25 cellular contexts compared by ENCODE assay signal in genomic region chr17:49925916-49926315, GRCh38. TPM values are rescaled to one million over a fixed set of nuclear protein-coding genes. Genes with fewer than 3 reads are reported as not detected.
"Had no signal": no experiment of that assay in that cellular context is flagged by ENCODE, and none has a peak within 500 bp of the region (broad histone marks: within the 10 kb centered on the region; RNA-seq: fewer than 3 reads in every experiment).

No MANE protein-coding gene starts in this region.

- H3K27me3 ChIP-seq: ovary had no signal

- DNase-seq: activated CD4-positive, alpha-beta T cell treated with anti-CD3 and anti-CD28 coated beads for 48 hours; activated CD4-positive, CD25-positive, alpha-beta regulatory T cell; activated CD8-positive, alpha-beta T cell treated with anti-CD3 and anti-CD28 coated beads, Interleukin-2, amount 10 ng/mL, durations not matched to agents 7 days and 5 days; activated naive CD4-positive, alpha-beta T cell treated with anti-CD3 and anti-CD28 coated beads, Interleukin-2, amount 10 ng/mL, durations not matched to agents 7 days and 5 days; activated naive CD8-positive, alpha-beta T cell treated with anti-CD3 and anti-CD28 coated beads, Interleukin-2, amount 50 U/mL, for 24 hours; activated T-cell treated with anti-CD3 and anti-CD28 coated beads, Interleukin-2, amount 50 U/mL, for 4 hours; aorta; cerebellar nuclear complex; effector memory CD8-positive, alpha-beta T cell; immature natural killer cell; kidney glomerular epithelial cell; mesendoderm; naive thymus-derived CD4-positive, alpha-beta T cell; ovary; spleen; stimulated activated CD4-positive, alpha-beta T cell treated with anti-CD3 and anti-CD28 coated beads, Interleukin-4, amount 100 ng/mL, for 4 hours; stimulated activated naive B cell treated with anti-CD40 and anti-IgM and Interleukin-4, amounts not matched to agents 10 μg/mL and 1 μg/mL and 100 μg/mL, for 72 hours; T-cell had no signal

- H3K4me1 ChIP-seq: spleen had no signal

- H3K9me3 ChIP-seq: ovary, spleen, tibial artery had no signal

- ATAC-seq: activated CD8-positive, alpha-beta T cell treated with anti-CD3 and anti-CD28 coated beads, Interleukin-2, amount 10 ng/mL, durations not matched to agents 7 days and 5 days; activated naive CD8-positive, alpha-beta T cell treated with anti-CD3 and anti-CD28 coated beads, Interleukin-2, amount 50 U/mL, for 24 hours; activated T-cell treated with anti-CD3 and anti-CD28 coated beads, Interleukin-2, amount 50 U/mL, for 4 hours; effector memory CD8-positive, alpha-beta T cell; naive thymus-derived CD4-positive, alpha-beta T cell; SK-N-SH treated with all-trans-retinoic acid at 6 μM for 48 hours; stimulated activated naive B cell treated with anti-CD40 and anti-IgM and Interleukin-4, amounts not matched to agents 10 μg/mL and 1 μg/mL and 100 μg/mL, for 72 hours; T-cell had no signal

- FAIRE-seq: frontal cortex had no signal

- H3K27ac ChIP-seq: epithelial cell of prostate, ovary, spleen, tibial artery had no signal

- H3K36me3 ChIP-seq: ovary, spleen, tibial artery had no signal

- H3K4me3 ChIP-seq: ovary, spleen, tibial artery had no signal

RNA-seq across cellular contexts. Expression of gene DLX4, which starts 43.1 kb away (rescaled TPM):
- total RNA-seq: activated CD8-positive, alpha-beta T cell treated with anti-CD3 and anti-CD28 coated beads, Interleukin-2, amount 10 ng/mL, durations not matched to agents 7 days and 5 days; fibroblast of lung; frontal cortex; mucosa of gallbladder; urinary bladder had no signal
- polyA plus RNA-seq: fibroblast of lung; naive thymus-derived CD4-positive, alpha-beta T cell; ovary had no signal
